In genomic region chr1:87511449-87511848, GRCh38 we compare ENCODE assay signal across 33 cellular contexts.
DNase-seq lines count a peak whose midpoint lies in the region; ATAC-seq, FAIRE-seq and TF ChIP-seq lines count a peak whose summit lies in the region.
"Had no signal": no experiment of that assay in that cellular context is flagged by ENCODE, and none has a peak within 500 bp of the region (broad histone marks: within the 10 kb centered on the region; RNA-seq: fewer than 3 reads in every experiment).

No MANE protein-coding gene starts in this region.

- no peak overlapping the region for H3K18ac ChIP-seq in IMR-90 (ENCODE audit: low read depth, low read length)

- no peak overlapping the region for H4K91ac ChIP-seq in IMR-90 (ENCODE audit: insufficient read depth, low read depth, low read length)

- H2AK9ac ChIP-seq in IMR-90 (replicated peaks; ENCODE audit: low read depth, low read length, poor library complexity): no peak overlapping the region

- H3K4me1 ChIP-seq in HepG2 (ENCODE audit: insufficient read depth, low read length) (no peaks in the 10 kb centered on the region), right lobe of liver (no peaks in the 10 kb centered on the region), IMR-90 (ENCODE audit: control insufficient read depth, insufficient read depth, low read length) (peaks cover 11% of the 10 kb centered on the region), K562 (replicated peaks in 1 of 2; ENCODE audit: control insufficient read depth in 2 of 2, insufficient read depth in 2 of 2, low read length in 2 of 2) (no peaks in the 10 kb centered on the region; a peak in 1 of 5 replicates)
- H3K4me1 ChIP-seq: A549, BE2C had no signal

- CTCF ChIA-PET in HepG2 (lab: Yijun Ruan, JAX; ENCODE audit: low intra/inter-chr PET ratio, low total read pairs): no interaction called here
- CTCF ChIA-PET in IMR-90 (lab: Yijun Ruan, JAX): no interaction called here
- CTCF ChIA-PET in K562 (lab: Yijun Ruan, JAX; ENCODE audit: low intra/inter-chr PET ratio): no interaction called here

- no peaks in the 10 kb centered on the region for H3K9me3 ChIP-seq in HepG2 (ENCODE audit: low read length)
- H3K9me3 ChIP-seq in right lobe of liver: no peaks in the 10 kb centered on the region
- H3K9me3 ChIP-seq in IMR-90 (ENCODE audit: control insufficient read depth, insufficient read depth, low read length): no peaks in the 10 kb centered on the region
- H3K9me3 ChIP-seq in K562 (replicated peaks; ENCODE audit: control insufficient read depth, insufficient read depth, low read depth, low read length): no peaks in the 10 kb centered on the region
- H3K9me3 ChIP-seq: A549; BE2C; BLaER1; BLaER1 treated with 17β-estradiol and CSF1 and Interleukin-3, amounts not matched to agents 10 nM and 100 nM; Caco-2 had no signal

- no peak for TF ChIP-seq RAD21 in HepG2 (CRISPR knock-in tag; IDR thresholded peaks at IDR 0.05)
- no peak for TF ChIP-seq RAD21 in IMR-90 (IDR thresholded peaks at IDR 0.05; ENCODE audit: low read length)
- no peak for TF ChIP-seq RAD21 in K562 (CRISPR knock-in tag; conservative IDR thresholded peaks at IDR 0.05 in 1 of 2, IDR thresholded peaks at IDR 0.05 in 1 of 2)

- no peak for FAIRE-seq in HepG2 (lab: Jason Lieb, UNC)
- no peak for FAIRE-seq in K562 (lab: Jason Lieb, UNC)
- FAIRE-seq: A204.1, A549, D721Med had no signal

- no peak for ATAC-seq in HepG2
- no peak for ATAC-seq in right lobe of liver
- ATAC-seq in IMR-90 (ENCODE audit: low read depth): no peak
- no peak for ATAC-seq in K562
- ATAC-seq: A549; CD8-positive, alpha-beta T cell had no signal

- H3K36me3 ChIP-seq in HepG2 (replicated peaks in 1 of 2; ENCODE audit: control insufficient read depth in 1 of 2, insufficient read depth in 2 of 2, low read length in 2 of 2) (no peaks in the 10 kb centered on the region), right lobe of liver (no peaks in the 10 kb centered on the region), IMR-90 (ENCODE audit: control insufficient read depth, insufficient read depth, low read length) (no peaks in the 10 kb centered on the region), K562 (ENCODE audit: control insufficient read depth, insufficient read depth, low read length) (no peaks in the 10 kb centered on the region)
- H3K36me3 ChIP-seq: BE2C; BLaER1; BLaER1 treated with 17β-estradiol and CSF1 and Interleukin-3, amounts not matched to agents 10 nM and 100 nM had no signal

- intact Hi-C loops in HepG2 (cut with micrococcal nuclease; ENCODE audit: unreplicated experiment) (no loop called here), right lobe of liver (cut with DNase I) (no loop called here), IMR-90 (cut with micrococcal nuclease) (loop anchor here (10.0 kb wide), 1 partner anchor 443 kb away; no protein-coding TSS in a partner anchor), K562 (cut with micrococcal nuclease) (no loop called here)

- POLR2A ChIA-PET in HepG2 (lab: Yijun Ruan, JAX) (no interaction called here), IMR-90 (lab: Charles Lee; ENCODE audit: unreplicated experiment) (no interaction called here), K562 (lab: Yijun Ruan, JAX) (no interaction called here)

- H3K79me2 ChIP-seq in HepG2 (ENCODE audit: insufficient read depth, low read length) (no peaks in the 10 kb centered on the region), K562 (ENCODE audit: control insufficient read depth, insufficient read depth, low read length) (no peaks in the 10 kb centered on the region)

- peaks cover 3% of the 10 kb centered on the region; the same call in 1 of the 2 replicates for H3K9me1 ChIP-seq in IMR-90 (ENCODE audit: insufficient read depth, low read length)
- no peaks in the 10 kb centered on the region for H3K9me1 ChIP-seq in K562 (ENCODE audit: control insufficient read depth, insufficient read depth, low read length)

- H2BK20ac ChIP-seq in IMR-90 (ENCODE audit: low read depth, low read length): no peak overlapping the region

- H3K79me1 ChIP-seq in IMR-90 (ENCODE audit: low read depth in 1 of 2, low read length in 2 of 2): no peaks in the 10 kb centered on the region

- no peak overlapping the region for H4K5ac ChIP-seq in IMR-90 (ENCODE audit: low read depth, low read length)

- TF ChIP-seq EP300 in HepG2 (IDR thresholded peaks at IDR 0.05; ENCODE audit: low read depth in 2 of 2, low read length in 2 of 2) (no peak), HepG2 (CRISPR knock-in tag; IDR thresholded peaks at IDR 0.05; ENCODE audit: borderline replicate concordance) (no peak), K562 (IDR thresholded peaks at IDR 0.05; ENCODE audit: low read length) (no peak)

- TF ChIP-seq POLR2A in HepG2 (IDR thresholded peaks at IDR 0.05; ENCODE audit: insufficient read depth in 1 of 2, low read depth in 2 of 2, low read length in 2 of 2): no peak
- no peak for TF ChIP-seq POLR2A in right lobe of liver (IDR thresholded peaks at IDR 0.05)
- no peak for TF ChIP-seq POLR2A in IMR-90 (IDR thresholded peaks at IDR 0.05; ENCODE audit: low read depth, low read length)
- no peak for TF ChIP-seq POLR2A in K562 (conservative IDR thresholded peaks at IDR 0.05)

- H2BK5ac ChIP-seq in IMR-90 (ENCODE audit: low read depth, low read length, poor library complexity, severe bottlenecking): no peak overlapping the region

- no TSS peak for BruUV-seq in HepG2 (replicated peaks; lab: Mats Ljungman, UMichigan)
- BruUV-seq in IMR-90 (replicated peaks; lab: Mats Ljungman, UMichigan): no TSS peak
- BruUV-seq in K562 (replicated peaks; lab: Mats Ljungman, UMichigan): no TSS peak

- no peak overlapping the region for H2AK5ac ChIP-seq in IMR-90 (ENCODE audit: low read depth, low read length)

- H3K14ac ChIP-seq in IMR-90 (replicated peaks; ENCODE audit: low read depth, low read length): no peak overlapping the region

- no peak overlapping the region for H2BK15ac ChIP-seq in IMR-90 (ENCODE audit: low read depth, low read length)

- H4K20me1 ChIP-seq in HepG2 (ENCODE audit: insufficient read depth, low read length) (no peaks in the 10 kb centered on the region), IMR-90 (ENCODE audit: insufficient read depth, low read length) (no peaks in the 10 kb centered on the region), K562 (replicated peaks; ENCODE audit: control insufficient read depth, insufficient read depth, low read length) (no peaks in the 10 kb centered on the region)
- H4K20me1 ChIP-seq: BLaER1; BLaER1 treated with 17β-estradiol and CSF1 and Interleukin-3, amounts not matched to agents 10 nM and 100 nM had no signal

- H3K27me3 ChIP-seq in HepG2 (ENCODE audit: control insufficient read depth in 1 of 2, insufficient read depth in 2 of 2, low read length in 2 of 2) (no peaks in the 10 kb centered on the region), right lobe of liver (no peaks in the 10 kb centered on the region), IMR-90 (ENCODE audit: control insufficient read depth, insufficient read depth, low read length) (no peaks in the 10 kb centered on the region), K562 (ENCODE audit: control insufficient read depth in 2 of 2, insufficient read depth in 2 of 2, low read length in 2 of 2) (no peaks in the 10 kb centered on the region)
- H3K27me3 ChIP-seq: BE2C; BLaER1; BLaER1 treated with 17β-estradiol and CSF1 and Interleukin-3, amounts not matched to agents 10 nM and 100 nM had no signal

- TF ChIP-seq CTCF in HepG2 (CRISPR knock-in tag; IDR thresholded peaks at IDR 0.05): no peak
- TF ChIP-seq CTCF in right lobe of liver (IDR thresholded peaks at IDR 0.05): no peak
- no peak for TF ChIP-seq CTCF in IMR-90 (conservative IDR thresholded peaks at IDR 0.05; ENCODE audit: low read depth, low read length)
- no peak for TF ChIP-seq CTCF in K562 (IDR thresholded peaks at IDR 0.05 in 2 of 3, conservative IDR thresholded peaks at IDR 0.05 in 1 of 3; ENCODE audit: insufficient read depth in 2 of 3, low read depth in 1 of 3, low read length in 3 of 3)

- H3K9ac ChIP-seq in HepG2 (ENCODE audit: insufficient read depth, low read depth, low read length) (no peak overlapping the region), IMR-90 (ENCODE audit: low read depth, low read length) (no peak overlapping the region), K562 (ENCODE audit: insufficient read depth in 1 of 2, low read depth in 2 of 2, low read length in 2 of 2) (no peak overlapping the region)
- H3K9ac ChIP-seq: BLaER1; BLaER1 treated with 17β-estradiol and CSF1 and Interleukin-3, amounts not matched to agents 10 nM and 100 nM had no signal

- H3K4me3 ChIP-seq in HepG2 (replicated peaks in 1 of 3; ENCODE audit: insufficient read depth in 1 of 3, low read depth in 2 of 3, low read length in 3 of 3) (no peak overlapping the region), right lobe of liver (no peak overlapping the region), IMR-90 (ENCODE audit: insufficient read depth, low read depth, low read length) (no peak overlapping the region), K562 (no peak overlapping the region)
- H3K4me3 ChIP-seq: A549; BLaER1; BLaER1 treated with 17β-estradiol and CSF1 and Interleukin-3, amounts not matched to agents 10 nM and 100 nM had no signal

- no peak overlapping the region for H4K8ac ChIP-seq in IMR-90 (ENCODE audit: low read depth in 2 of 2, low read length in 2 of 2)

- H3K56ac ChIP-seq in IMR-90 (ENCODE audit: extremely low read depth, insufficient read depth, low read length): no peak overlapping the region

- dilution Hi-C loops in IMR-90 (cut with HindIII; ENCODE audit: low sequenced_read_pairs, unreplicated experiment): no loop called here

- H3K23ac ChIP-seq in IMR-90 (ENCODE audit: low read depth, low read length): no peak overlapping the region

- DNase-seq in HepG2 (ENCODE audit: low spot score) (no peak), right lobe of liver (no peak), IMR-90 (no peak), K562 (ENCODE audit: extremely low read depth in 1 of 4, low spot score in 3 of 4) (no peak), glomerular visceral epithelial cell (ENCODE audit: extremely low spot score) (no peak), NCI-H2171 (lab: John Stamatoyannopoulos, UW) (no peak)
- DNase-seq: 8988T; ACHN; AML-193; BE2C; C1 segment of cervical spinal cord; Caco-2; Calu3; CD4-positive, alpha-beta memory T cell; CD4-positive, alpha-beta T cell; CD4-positive, CD25-positive, alpha-beta regulatory T cell; CD8-positive, alpha-beta memory T cell; CD8-positive, alpha-beta T cell; COR-L47; DMS 273 treated with DMSO at 0.1 percent for 48 hours; DMS153; DMS53; DMS79; DMS79 treated with DMSO at 0.1 percent for 48 hours; DND-41; EL had no signal

- no peak overlapping the region for H2AFZ ChIP-seq in HepG2 (ENCODE audit: low read length)
- no peak overlapping the region for H2AFZ ChIP-seq in IMR-90 (replicated peaks; ENCODE audit: low read length, poor library complexity)
- H2AFZ ChIP-seq in K562 (ENCODE audit: low read depth, low read length): no peak overlapping the region

- in situ Hi-C loops in HepG2 (cut with HindIII; ENCODE audit: extremely low pct_ligation_motif_present, low pct_unique_long_range_greater_than_20kb): no loop called here
- in situ Hi-C loops in IMR-90 (cut with MboI; ENCODE audit: low sequenced_read_pairs): no loop called here
- in situ Hi-C loops in K562 (cut with MboI): no loop called here

- no peak overlapping the region for H3K4me2 ChIP-seq in HepG2 (ENCODE audit: low read depth, low read length)
- H3K4me2 ChIP-seq in IMR-90 (ENCODE audit: low read depth, low read length): no peak overlapping the region
- no peak overlapping the region for H3K4me2 ChIP-seq in K562 (ENCODE audit: insufficient read depth, low read length)
- H3K4me2 ChIP-seq: A549; BLaER1; BLaER1 treated with 17β-estradiol and CSF1 and Interleukin-3, amounts not matched to agents 10 nM and 100 nM had no signal

- WGBS in HepG2 (ENCODE audit: low lambda C conversion rate): 0% methylated on average over 1 of the region's 1 CpG
- WGBS in right lobe of liver (ENCODE audit: insufficient coverage, low coverage, low lambda C conversion rate, missing lambda C conversion rate): 92% methylated on average over 1 of the region's 1 CpG
- no CpG with 5 or more reads among the region's 1 CpG for WGBS in IMR-90 (ENCODE audit: extremely low coverage in 2 of 2, insufficient read length in 1 of 2), 2 experiments
- WGBS in K562 (ENCODE audit: insufficient coverage, low coverage, missing lambda C conversion rate): 5% methylated on average over 1 of the region's 1 CpG

- no peak overlapping the region for H2BK120ac ChIP-seq in IMR-90 (ENCODE audit: low read depth, low read length)

- no peak overlapping the region for H3K27ac ChIP-seq in HepG2 (ENCODE audit: extremely low read length, insufficient read depth, low read length)
- no peak overlapping the region for H3K27ac ChIP-seq in right lobe of liver
- no peak overlapping the region for H3K27ac ChIP-seq in IMR-90 (ENCODE audit: insufficient read depth, low read length)
- H3K27ac ChIP-seq in K562 (ENCODE audit: extremely low read depth, low read depth, low read length): no peak overlapping the region
- H3K27ac ChIP-seq: 22Rv1; A549; BLaER1; BLaER1 treated with 17β-estradiol and CSF1 and Interleukin-3, amounts not matched to agents 10 nM and 100 nM; C4-2B had no signal

- H3K4ac ChIP-seq in IMR-90 (ENCODE audit: low read depth, low read length): no peak overlapping the region

Comparison
In these comparisons a context has a peak if more than half of its experiments do, and no peak if none do; other contexts are left out.
1. Of the 241 proteins assayed by ChIP-seq in both HepG2 and K562: peak only in HepG2: none; only in K562: CEBPG; in both: CEBPB; in neither: 239.